In genomic region chr2:200590090-200590489, GRCh38 we compare ENCODE assay signal across 1 cellular context.
TF ChIP-seq lines count a peak whose summit lies in the region.

No MANE protein-coding gene starts in this region.

TF ChIP-seq in HepG2, 621 proteins besides CTCF, POLR2A, EP300 and RAD21:
- TF ChIP-seq SRSF1 (optimal IDR thresholded peaks at IDR 0.05; ENCODE audit: low read depth, low read length) (no peak), MXI1 (IDR thresholded peaks at IDR 0.05; ENCODE audit: borderline replicate concordance, low read depth, low read length) (peak; percentile 11; the same call in 1 of the 3 replicates), ATM (IDR thresholded peaks at IDR 0.05; ENCODE audit: borderline replicate concordance) (no peak), ARHGAP35 (CRISPR knock-in tag; IDR thresholded peaks at IDR 0.05; ENCODE audit: borderline replicate concordance) (no peak), TCF12 (IDR thresholded peaks at IDR 0.05) (no peak), TCF12 (CRISPR knock-in tag; IDR thresholded peaks at IDR 0.05) (no peak), GZF1 (CRISPR knock-in tag; IDR thresholded peaks at IDR 0.05) (no peak)
- TF ChIP-seq, protein P1, sequence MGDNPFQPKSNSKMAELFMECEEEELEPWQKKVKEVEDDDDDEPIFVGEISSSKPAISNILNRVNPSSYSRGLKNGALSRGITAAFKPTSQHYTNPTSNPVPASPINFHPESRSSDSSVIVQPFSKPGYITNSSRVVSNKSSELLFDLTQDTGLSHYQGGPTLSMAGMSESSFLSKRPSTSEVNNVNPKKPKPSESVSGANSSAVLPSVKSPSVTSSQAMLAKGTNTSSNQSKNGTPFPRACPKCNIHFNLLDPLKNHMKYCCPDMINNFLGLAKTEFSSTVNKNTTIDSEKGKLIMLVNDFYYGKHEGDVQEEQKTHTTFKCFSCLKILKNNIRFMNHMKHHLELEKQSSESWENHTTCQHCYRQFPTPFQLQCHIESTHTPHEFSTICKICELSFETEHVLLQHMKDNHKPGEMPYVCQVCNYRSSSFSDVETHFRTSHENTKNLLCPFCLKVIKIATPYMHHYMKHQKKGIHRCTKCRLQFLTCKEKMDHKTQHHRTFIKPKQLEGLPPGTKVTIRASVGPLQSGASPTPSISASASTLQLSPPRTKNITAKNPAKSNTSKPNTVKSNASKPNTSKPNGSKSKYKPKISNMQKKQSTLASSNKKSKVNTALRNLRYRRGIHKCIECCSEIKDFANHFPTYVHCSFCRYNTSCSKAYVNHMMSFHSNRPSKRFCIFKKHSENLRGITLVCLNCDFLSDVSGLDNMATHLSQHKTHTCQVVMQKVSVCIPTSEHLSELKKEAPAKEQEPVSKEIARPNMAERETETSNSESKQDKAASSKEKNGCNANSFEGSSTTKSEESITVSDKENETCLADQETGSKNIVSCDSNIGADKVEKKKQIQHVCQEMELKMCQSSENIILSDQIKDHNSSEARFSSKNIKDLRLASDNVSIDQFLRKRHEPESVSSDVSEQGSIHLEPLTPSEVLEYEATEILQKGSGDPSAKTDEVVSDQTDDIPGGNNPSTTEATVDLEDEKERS (CRISPR knock-in tag; IDR thresholded peaks at IDR 0.05) = no peak
TF ChIP-seq in HepG2: peak in this region for 1.
